ENCODE assay signal across 13 cellular contexts in the genomic region with DNA sequence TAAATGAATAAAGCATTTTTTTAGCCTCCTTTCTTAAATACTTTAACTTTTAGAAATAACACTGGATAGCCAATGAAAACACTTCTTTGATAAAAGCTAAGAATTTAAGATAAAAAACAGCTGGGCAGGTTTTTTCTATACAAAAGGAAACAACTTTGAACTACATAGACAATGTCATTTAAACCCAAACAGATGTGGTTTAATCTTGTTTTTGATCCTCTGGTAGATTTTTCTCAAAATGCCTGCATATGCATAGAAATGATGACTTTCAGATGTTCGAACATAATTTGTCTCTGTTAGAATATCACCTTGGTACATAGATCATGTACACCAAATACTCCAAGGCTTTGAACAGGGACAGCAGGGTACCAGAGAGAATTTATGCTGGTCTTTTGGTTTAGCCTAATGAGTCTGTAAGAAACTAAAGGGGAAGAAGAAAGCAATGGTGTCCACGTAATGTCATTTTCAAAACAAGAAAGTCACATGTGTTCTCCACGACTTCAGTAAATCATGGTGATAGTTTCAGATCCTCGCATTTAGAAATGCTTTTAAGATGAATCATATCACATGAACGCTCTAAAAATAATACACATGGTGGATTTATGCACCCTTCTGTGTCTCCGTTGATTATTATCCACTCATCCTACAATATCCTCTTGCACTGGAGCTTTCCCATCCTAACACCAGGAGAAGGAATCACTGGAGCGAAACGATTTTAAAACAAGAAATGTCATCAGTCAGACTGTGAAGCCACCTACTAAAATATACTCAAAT.
DNase-seq lines count a peak whose midpoint lies in the region; ATAC-seq and TF ChIP-seq lines count a peak whose summit lies in the region.
"Had no signal": no experiment of that assay in that cellular context is flagged by ENCODE, and none has a peak within 500 bp of the region (broad histone marks: within the 10 kb centered on the region; RNA-seq: fewer than 3 reads in every experiment).

No MANE protein-coding gene starts in this region.

- TF ChIP-seq CTCF in osteoblast (IDR thresholded peaks at IDR 0.05; ENCODE audit: extremely low read depth, low read depth, low read length): no peak
- TF ChIP-seq CTCF in CD14-positive monocyte (IDR thresholded peaks at IDR 0.05): no peak

- no peak for ATAC-seq in HG03135 (IDR thresholded peaks at IDR 0.05; ENCODE audit: unreplicated experiment)
- ATAC-seq: activated CD8-positive, alpha-beta T cell treated with anti-CD3 and anti-CD28 coated beads for 36 hours had no signal

- peaks cover 42% of the 10 kb centered on the region for H3K4me1 ChIP-seq in osteoblast (ENCODE audit: insufficient read depth, low read length)
- H3K4me1 ChIP-seq: parathyroid adenoma had no signal

- peak overlapping the region; percentile 0 for H3K4me2 ChIP-seq in osteoblast (ENCODE audit: insufficient read depth, low read length)

- intact Hi-C loops in CD14-positive monocyte (cut with micrococcal nuclease): no loop called here

- H3K36me3 Mint-ChIP-seq in CD14-positive monocyte: no peaks in the 10 kb centered on the region

- H3K4me3 Mint-ChIP-seq in CD14-positive monocyte: no peak overlapping the region
- H3K4me3 Mint-ChIP-seq: activated CD8-positive, alpha-beta T cell treated with anti-CD3 and anti-CD28 coated beads for 36 hours had no signal

- H3K27me3 Mint-ChIP-seq in CD14-positive monocyte (ENCODE audit: low read depth in 3 of 3): peaks cover under 1 to 3% (median 2%) of the 10 kb centered on the region in 3 donors
- H3K27me3 Mint-ChIP-seq: activated CD8-positive, alpha-beta T cell treated with anti-CD3 and anti-CD28 coated beads for 36 hours had no signal

- H3K4me1 Mint-ChIP-seq in CD14-positive monocyte: no peaks in the 10 kb centered on the region

- H3K27me3 ChIP-seq in osteoblast (ENCODE audit: insufficient read depth, low read length): no peaks in the 10 kb centered on the region

- H2AFZ ChIP-seq in osteoblast (ENCODE audit: low read length): no peak overlapping the region
- H2AFZ ChIP-seq: parathyroid adenoma had no signal

- no peaks in the 10 kb centered on the region for H3K9me3 ChIP-seq in osteoblast (ENCODE audit: low read depth, low read length)

- no peaks in the 10 kb centered on the region for H4K20me1 ChIP-seq in osteoblast (ENCODE audit: insufficient read depth, low read length)

- DNase-seq in CD1c-positive myeloid dendritic cell (ENCODE audit: extremely low spot score) (peak; percentile 8), RPMI7951 (ENCODE audit: low read depth) (peak; percentile 79), fibroblast of gingiva (ENCODE audit: low read depth) (peak; percentile 45), osteoblast (ENCODE audit: insufficient read length, low spot score, missing footprints) (no peak), CD14-positive monocyte (ENCODE audit: low spot score) (no peak), GF-D8 (lab: John Stamatoyannopoulos, UW) (no peak), COR-L47 (lab: John Stamatoyannopoulos, UW) (no peak)
- DNase-seq: activated CD8-positive, alpha-beta T cell treated with anti-CD3 and anti-CD28 coated beads for 36 hours; anterior cingulate cortex; DMS79; stimulated activated CD4-positive, alpha-beta T cell treated with anti-CD3 and anti-CD28 coated beads, Interleukin-15, amount 100 ng/mL, for 24 hours had no signal

- peak overlapping the region; percentile 25 for H3K27ac ChIP-seq in osteoblast (ENCODE audit: low read depth, low read length)
- H3K27ac ChIP-seq: parathyroid adenoma had no signal

- no peak overlapping the region for H3K4me3 ChIP-seq in osteoblast (ENCODE audit: insufficient read depth, low read length)

- H3K36me3 ChIP-seq in osteoblast (ENCODE audit: insufficient read depth, low read length): no peaks in the 10 kb centered on the region

- H3K79me2 ChIP-seq in osteoblast (ENCODE audit: insufficient read depth, low read length): no peaks in the 10 kb centered on the region
- H3K79me2 ChIP-seq: parathyroid adenoma had no signal

- no peak overlapping the region for H3K27ac Mint-ChIP-seq in CD14-positive monocyte
- H3K27ac Mint-ChIP-seq: activated CD8-positive, alpha-beta T cell treated with anti-CD3 and anti-CD28 coated beads for 36 hours had no signal

- H3K9me3 Mint-ChIP-seq in CD14-positive monocyte: peaks cover 0 to 3% (median 0%) of the 10 kb centered on the region in 7 donors

Comparison
In these comparisons a context has a peak if more than half of its experiments do, and no peak if none do; other contexts are left out.
1. DNase-seq: peak in CD1c-positive myeloid dendritic cell (single experiment), RPMI7951 (single experiment) and fibroblast of gingiva (single experiment); none in osteoblast (single experiment), CD14-positive monocyte (single experiment), GF-D8 (single experiment) and COR-L47 (single experiment).